ENCODE assay signal across 8 cellular contexts in the genomic region with DNA sequence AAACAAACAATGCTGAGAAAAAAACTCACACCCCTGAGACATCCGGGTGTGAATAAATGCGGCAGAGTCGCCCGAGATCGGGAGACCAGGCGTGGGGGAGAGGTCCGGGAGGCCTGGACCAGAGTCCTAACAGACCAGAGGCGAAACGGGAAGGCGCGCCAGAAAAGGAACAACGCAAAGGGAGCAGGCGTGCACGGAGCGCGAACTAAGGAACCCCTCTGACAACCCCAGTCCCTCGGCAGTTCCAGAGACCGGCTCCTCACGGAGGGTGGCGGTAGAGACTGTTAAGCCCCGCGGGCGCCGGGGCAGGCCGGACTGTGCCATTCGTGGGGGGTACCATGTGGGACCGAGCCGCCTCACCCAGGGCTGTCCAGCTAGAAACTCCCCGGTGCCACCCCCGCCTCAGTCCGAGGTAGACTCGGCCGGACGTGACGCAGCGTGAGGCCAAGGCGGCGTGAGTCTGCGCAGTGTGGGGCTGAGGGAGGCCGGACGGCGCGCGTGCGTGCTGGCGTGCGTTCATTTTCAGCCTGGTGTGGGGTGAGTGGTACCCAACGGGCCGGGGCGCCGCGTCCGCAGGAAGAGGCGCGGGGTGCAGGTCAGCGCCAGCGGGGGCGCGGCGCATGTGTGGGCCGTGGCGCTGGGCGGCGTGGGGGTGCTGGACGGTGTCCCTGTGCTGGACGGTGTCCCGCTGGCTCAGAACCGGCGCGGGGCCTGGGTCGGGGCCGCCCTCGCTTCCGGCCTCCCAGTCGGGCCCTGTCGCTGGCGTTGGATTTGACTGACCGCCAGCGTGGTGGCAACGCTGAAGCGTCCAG. TPM values are rescaled to one million over a fixed set of nuclear protein-coding genes. Genes with fewer than 3 reads are reported as not detected.
DNase-seq lines count a peak whose midpoint lies in the region; ATAC-seq and TF ChIP-seq lines count a peak whose summit lies in the region.

A gene (plus strand): TSS at position 513 of the 812 bp plus-strand sequence. CDS start 1,075 bp downstream, outside the sequence.

- peaks cover 16% of the 10 kb centered on the region for H3K36me3 ChIP-seq in OCI-LY3 (replicated peaks; ENCODE audit: low read depth, low read length)

- peaks cover 8% of the 10 kb centered on the region for H3K36me3 Mint-ChIP-seq in endothelial cell (ENCODE audit: low read depth, unreplicated experiment)

- no peaks in the 10 kb centered on the region for H3K9me3 ChIP-seq in OCI-LY3 (ENCODE audit: insufficient read depth, low read length)

- peaks cover 20% of the 10 kb centered on the region for H3K4me1 Mint-ChIP-seq in endothelial cell (ENCODE audit: unreplicated experiment)

- peak; percentile 97 for DNase-seq in DMS114 treated with DMSO at 0.1 percent for 48 hours (lab: John Stamatoyannopoulos, UW; ENCODE audit: unreplicated experiment)
- DNase-seq in HuH-7.5 (ENCODE audit: low spot score): peak; percentile 91
- DNase-seq in activated CD8-positive, alpha-beta memory T cell treated with anti-CD3 and anti-CD28 coated beads, Interleukin-2, amount 50 U/mL, for 48 hours: peak; percentile 99
- DNase-seq in endothelial cell (ENCODE audit: low spot score): peak; percentile 100
- peak; percentile 98 for DNase-seq in midbrain (lab: John Stamatoyannopoulos, UW)
- peak; percentile 98 to 100 for DNase-seq in stimulated activated CD8-positive, alpha-beta memory T cell treated with anti-CD3 and anti-CD28 coated beads, Interleukin-2, amount 100 ng/mL, for 1 hour (ENCODE audit: low read depth in 2 of 2)

- no peaks in the 10 kb centered on the region for H3K27me3 ChIP-seq in OCI-LY3 (ENCODE audit: low read depth, low read length)

- H2AFZ ChIP-seq in OCI-LY3 (ENCODE audit: low read depth, low read length): peak within 1 kb of the TSS; percentile 69; the same call in 1 of the 2 replicates

- H3K9me3 Mint-ChIP-seq in endothelial cell (ENCODE audit: unreplicated experiment): no peaks in the 10 kb centered on the region

- H3K27ac ChIP-seq in OCI-LY3 (ENCODE audit: low read length): peak within 1 kb of the TSS; percentile 72

- peaks cover 56% of the 10 kb centered on the region for H3K79me2 ChIP-seq in OCI-LY3 (ENCODE audit: low read length)

- TF ChIP-seq CTCF in OCI-LY3 (IDR thresholded peaks at IDR 0.05; ENCODE audit: low read depth, low read length): no peak
- TF ChIP-seq CTCF in endothelial cell (IDR thresholded peaks at IDR 0.05; ENCODE audit: unreplicated experiment): no peak

- peak within 1 kb of the TSS; percentile 99 for H3K4me3 Mint-ChIP-seq in endothelial cell (ENCODE audit: unreplicated experiment)

- peak within 1 kb of the TSS; percentile 84 for H3K4me2 ChIP-seq in OCI-LY3 (ENCODE audit: low read length)

- peak within 1 kb of the TSS; percentile 94 for H3K9ac ChIP-seq in OCI-LY3 (ENCODE audit: low read length)

- no peaks in the 10 kb centered on the region for H4K20me1 ChIP-seq in OCI-LY3 (ENCODE audit: insufficient read depth, low read length)

- ATAC-seq in GM21526 (IDR thresholded peaks at IDR 0.05; ENCODE audit: low FRiP score, unreplicated experiment): peak; percentile 94

- H3K27me3 Mint-ChIP-seq in endothelial cell (ENCODE audit: unreplicated experiment): no peaks in the 10 kb centered on the region

- peaks cover 10% of the 10 kb centered on the region; the same call in 1 of the 2 replicates for H3K4me1 ChIP-seq in OCI-LY3 (ENCODE audit: low read length)

- H3K27ac Mint-ChIP-seq in endothelial cell (ENCODE audit: unreplicated experiment): peak within 1 kb of the TSS; percentile 98

- peak within 1 kb of the TSS; percentile 99 for H3K4me3 ChIP-seq in OCI-LY3 (ENCODE audit: low read length)

RNA-seq across cellular contexts. Expression of the gene that starts here (rescaled TPM):
- 223 TPM for total RNA-seq in endothelial cell (ENCODE audit: unreplicated experiment)

Comparison
In these comparisons a context has a peak if more than half of its experiments do, and no peak if none do; other contexts are left out.
1. Peak in every context shown above with its lines: DNase-seq, ATAC-seq, H3K4me3 ChIP-seq and H3K27ac ChIP-seq.